ENCODE assay signal across 8 cellular contexts in genomic region chr2:56008661-56009411, GRCh38.
DNase-seq lines count a peak whose midpoint lies in the region; ATAC-seq and TF ChIP-seq lines count a peak whose summit lies in the region.

No MANE protein-coding gene starts in this region.

- DNase-seq in AG09309 (ENCODE audit: low read depth) (peak; percentile 63), NCI-H1694 (lab: John Stamatoyannopoulos, UW) (peak; percentile 81), astrocyte of the cerebellum (ENCODE audit: low read depth) (peak; percentile 73), inferior parietal cortex (ENCODE audit: extremely low spot score) (peak; percentile 76), ureter (ENCODE audit: low spot score) (peak; percentile 49), spleen (no peak)
- DNase-seq in stimulated activated CD4-positive, alpha-beta T cell treated with anti-CD3 and anti-CD28 coated beads, Interleukin-15, amount 100 ng/mL, for 24 hours: no peak

- TF ChIP-seq POLR2A in spleen (IDR thresholded peaks at IDR 0.05): no peak

- H3K9me3 ChIP-seq in spleen: no peaks in the 10 kb centered on the region

- H3K27me3 ChIP-seq in spleen (replicated peaks in 1 of 7): peaks cover 0 to 9% (median 0%) of the 10 kb centered on the region in 7 donors

- intact Hi-C loops in spleen (cut with DNase I; ENCODE audit: low total_unique reads): loop anchor here (5.0 kb wide), 1 partner anchor 292 kb away; no protein-coding TSS in a partner anchor

- H3K27ac ChIP-seq in spleen: no peak overlapping the region

- no peak overlapping the region for H3K4me3 ChIP-seq in AG09309 (ENCODE audit: control insufficient read depth, low read depth, low read length)
- H3K4me3 ChIP-seq in astrocyte of the cerebellum (ENCODE audit: low read depth, low read length): no peak overlapping the region
- H3K4me3 ChIP-seq in spleen: no peak overlapping the region

- WGBS in spleen, 5 donors: 31 to 36% (median 35%) methylated on average over 8 of the region's 8 CpGs

- in situ Hi-C loops in astrocyte of the cerebellum (cut with HindIII; ENCODE audit: low sequenced_read_pairs): loop anchor here (5.0 kb wide), 1 partner anchor 62 kb away; no protein-coding TSS in a partner anchor

- peaks cover 0 to 11% (median 6%) of the 10 kb centered on the region in 6 donors for H3K4me1 ChIP-seq in spleen

- ATAC-seq in HG03521 (IDR thresholded peaks at IDR 0.05; ENCODE audit: unreplicated experiment): no peak

- TF ChIP-seq CTCF in AG09309 (IDR thresholded peaks at IDR 0.05; ENCODE audit: control insufficient read depth, insufficient read depth, low read depth, low read length, missing control alignments): no peak
- TF ChIP-seq CTCF in astrocyte of the cerebellum (IDR thresholded peaks at IDR 0.05; ENCODE audit: low read depth, low read length, missing control alignments): no peak
- TF ChIP-seq CTCF in spleen (IDR thresholded peaks at IDR 0.05 in 8 of 11, conservative IDR thresholded peaks at IDR 0.05 in 3 of 11): no peak

- H3K36me3 ChIP-seq in spleen: no peaks in the 10 kb centered on the region

Comparison
In these comparisons a context has a peak if more than half of its experiments do, and no peak if none do; other contexts are left out.
1. DNase-seq: peak in AG09309 (single experiment), NCI-H1694 (single experiment), astrocyte of the cerebellum (single experiment), inferior parietal cortex (single experiment) and ureter (single experiment); none in stimulated activated CD4-positive, alpha-beta T cell treated with anti-CD3 and anti-CD28 coated beads, Interleukin-15, amount 100 ng/mL, for 24 hours (single experiment) and spleen (single experiment).